In genomic region chr3:71570453-71571038, GRCh38 we compare ENCODE assay signal across 19 cellular contexts.
"Had no signal": no experiment of that assay in that cellular context is flagged by ENCODE, and none has a peak within 500 bp of the region (broad histone marks: within the 10 kb centered on the region; RNA-seq: fewer than 3 reads in every experiment).

No MANE protein-coding gene starts in this region.

- H3K9me3 ChIP-seq: upper lobe of left lung had no signal

- H3K27me3 ChIP-seq: neural progenitor cell, upper lobe of left lung had no signal

- H3K4me3 ChIP-seq: lung, neural progenitor cell, upper lobe of left lung had no signal

- H3K9ac ChIP-seq: neural progenitor cell had no signal

- H3K36me3 ChIP-seq: neural progenitor cell had no signal

- H3K4me2 ChIP-seq: neural progenitor cell had no signal

- H3K27ac ChIP-seq: neural progenitor cell, upper lobe of left lung had no signal

- DNase-seq: activated CD4-positive, alpha-beta memory T cell treated with anti-CD3 and anti-CD28 coated beads for 36 hours; activated CD4-positive, alpha-beta T cell treated with anti-CD3 and anti-CD28 coated beads for 48 hours; activated CD4-positive, CD25-positive, alpha-beta regulatory T cell; activated naive CD4-positive, alpha-beta T cell treated with Interleukin-2 at 50 U/mL for 16 hours; activated T-cell treated with anti-CD3 and anti-CD28 coated beads, Interleukin-2, amount 50 U/mL, for 48 hours; amygdala; dermis blood vessel endothelial cell; effector memory CD4-positive, alpha-beta T cell; islet precursor cell; left colon; naive thymus-derived CD4-positive, alpha-beta T cell; stimulated activated CD4-positive, alpha-beta T cell treated with anti-CD3 and anti-CD28 coated beads, Interleukin-12 subunit alpha, Interleukin-12 subunit beta, amount 100 ng/mL, for 4 hours; stimulated activated CD4-positive, alpha-beta T cell treated with anti-CD3 and anti-CD28 coated beads, Interleukin-4, amount 100 ng/mL, for 4 hours; stimulated activated naive CD8-positive, alpha-beta T cell treated with anti-CD3 and anti-CD28 coated beads, Interleukin-15, Interleukin-2, amounts not matched to agents 100 U/mL and 50 U/mL, for 24 hours; SW 1271; T-helper 17 cell; upper lobe of left lung had no signal

- H2AFZ ChIP-seq: neural progenitor cell had no signal

- ATAC-seq: left colon; naive thymus-derived CD4-positive, alpha-beta T cell; stimulated activated naive CD8-positive, alpha-beta T cell treated with anti-CD3 and anti-CD28 coated beads, Interleukin-15, Interleukin-2, amounts not matched to agents 100 U/mL and 50 U/mL, for 24 hours; T-helper 17 cell had no signal
